In the genomic region with DNA sequence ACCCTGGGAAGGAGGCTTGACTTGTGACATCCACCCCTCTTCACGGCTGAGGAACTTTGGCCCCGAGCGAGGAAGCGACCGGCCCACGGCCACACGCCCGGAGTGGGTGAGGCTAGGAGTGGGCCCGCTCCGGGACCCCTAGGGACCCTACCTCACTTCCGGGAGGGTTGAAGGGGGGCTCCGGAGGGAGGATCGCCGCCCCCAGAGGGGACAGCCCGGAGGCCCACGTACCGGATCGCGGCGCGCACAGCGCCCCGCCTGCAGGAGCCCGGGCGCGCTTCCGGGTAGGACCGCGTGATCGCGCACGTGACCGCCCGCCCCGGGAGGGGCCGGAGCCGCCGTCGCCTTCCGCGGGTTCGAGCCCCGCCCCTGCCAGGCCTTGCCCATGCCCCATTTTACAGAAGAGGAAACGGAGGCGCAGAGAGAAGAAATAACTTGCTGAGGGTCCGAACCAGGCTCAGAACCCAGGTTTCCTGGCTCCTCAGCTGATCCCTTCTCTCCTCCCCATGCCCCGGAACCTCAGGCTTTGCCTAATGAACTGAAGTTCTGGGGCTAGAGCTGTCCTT, we compare ENCODE assay signal across 8 cellular contexts. TPM values are rescaled to one million over a fixed set of nuclear protein-coding genes. Genes with fewer than 3 reads are reported as not detected.
DNase-seq lines count a peak whose midpoint lies in the region; ATAC-seq and TF ChIP-seq lines count a peak whose summit lies in the region.

Gene HPS1 (minus strand): TSS at position 280 of the 566 bp plus-strand sequence. CDS start 3,695 bp downstream, outside the sequence.

- intact Hi-C loops in left cardiac atrium (cut with DNase I) (no loop called here), psoas muscle (cut with DNase I) (no loop called here)

- H3K4me1 ChIP-seq in DOHH2 (ENCODE audit: control insufficient read depth, low read length) (peaks cover 27% of the 10 kb centered on the region), psoas muscle (no peaks in the 10 kb centered on the region)

- H3K9me3 ChIP-seq in DOHH2 (ENCODE audit: control insufficient read depth, insufficient read depth, low read length) (peaks cover 5% of the 10 kb centered on the region; the same call in 1 of the 2 replicates), psoas muscle (no peaks in the 10 kb centered on the region)

- H3K4me2 ChIP-seq in DOHH2 (ENCODE audit: low read length), result peak within 1 kb of the TSS; percentile 86

- ATAC-seq in GM21526 (IDR thresholded peaks at IDR 0.05; ENCODE audit: low FRiP score, unreplicated experiment) (peak; percentile 88), left cardiac atrium (peak; percentile 98), psoas muscle (peak; percentile 95 to 98 (median 96))

- DNase-seq in HuH-7.5 (ENCODE audit: low spot score) (peak; percentile 75), SW480 (ENCODE audit: low spot score) (peak; percentile 52), left cardiac atrium (peak; percentile 88), psoas muscle (peak; percentile 86 to 91), ureter (ENCODE audit: low spot score) (peak; percentile 82)

- H4K20me1 ChIP-seq in DOHH2 (ENCODE audit: control insufficient read depth, insufficient read depth, low read depth, low read length), result peaks cover 7% of the 10 kb centered on the region

- H3K36me3 ChIP-seq in DOHH2 (ENCODE audit: control insufficient read depth, low read length) (peaks cover 46% of the 10 kb centered on the region), psoas muscle (ENCODE audit: insufficient read depth in 1 of 2, low read depth in 1 of 2) (peaks cover 5 to 36% of the 10 kb centered on the region in 2 donors)

- peaks cover 39% of the 10 kb centered on the region for H3K79me2 ChIP-seq in DOHH2 (ENCODE audit: control insufficient read depth, low read length)

- WGBS in adipose tissue, 3 donors, result 2 to 3% (median 2%) methylated on average over 41 to 47 of the region's 47 CpGs
- 2 to 3% (median 2%) methylated on average over 46 to 47 of the region's 47 CpGs for WGBS in psoas muscle, 3 donors

- TF ChIP-seq CTCF in DOHH2 (IDR thresholded peaks at IDR 0.05; ENCODE audit: low read depth, low read length, poor library complexity, severe bottlenecking) (no peak), psoas muscle (IDR thresholded peaks at IDR 0.05) (no peak)

- peaks cover 6% of the 10 kb centered on the region; the same call in 1 of the 2 replicates for H3F3A ChIP-seq in DOHH2 (ENCODE audit: control insufficient read depth, insufficient read depth)

- H3K27me3 ChIP-seq in DOHH2 (ENCODE audit: control insufficient read depth, low read length) (peaks cover 2% of the 10 kb centered on the region; the same call in 1 of the 2 replicates), psoas muscle (ENCODE audit: insufficient read depth in 3 of 3, low read length in 2 of 3) (no peaks in the 10 kb centered on the region)

- peak within 1 kb of the TSS; percentile 95 for H3K4me3 ChIP-seq in DOHH2 (ENCODE audit: low read length)
- peak within 1 kb of the TSS; percentile 89 for H3K4me3 ChIP-seq in psoas muscle

- H3K27ac ChIP-seq in DOHH2 (ENCODE audit: low read depth, low read length) (peak within 1 kb of the TSS; percentile 68), adipose tissue (ENCODE audit: low read depth, low read length) (peak within 1 kb of the TSS; percentile 73), psoas muscle (peak within 1 kb of the TSS; percentile 89)

- H3K9me2 ChIP-seq in DOHH2 (replicated peaks; ENCODE audit: control insufficient read depth, low read length), result no peaks in the 10 kb centered on the region

RNA-seq across cellular contexts. Expression of gene HPS1, which starts in this region (rescaled TPM):
- 10 to 100 TPM; 23.6 to 45.0 (median 35.8) TPM for polyA plus RNA-seq in adipose tissue
- total RNA-seq in left cardiac atrium, result 10 to 100 TPM; 28.7 to 29.4 TPM
- total RNA-seq in psoas muscle, result 10 to 100 TPM; 11.5 to 17.7 (median 16.0) TPM
- 10 to 100 TPM; 11.6 to 29.1 (median 12.2) TPM for polyA plus RNA-seq in psoas muscle
- total RNA-seq in ureter, result 63.3 TPM

Comparison
In these comparisons a context has a peak if more than half of its experiments do, and no peak if none do; other contexts are left out.
1. Peak in every context shown above with its lines: DNase-seq, ATAC-seq, H3K4me3 ChIP-seq and H3K27ac ChIP-seq.